ENCODE assay signal across 8 cellular contexts in genomic region chr6:37169458-37170272, GRCh38. TPM values are rescaled to one million over a fixed set of nuclear protein-coding genes. Genes with fewer than 3 reads are reported as not detected.
DNase-seq lines count a peak whose midpoint lies in the region; ATAC-seq and TF ChIP-seq lines count a peak whose summit lies in the region.

PIM1 (plus strand) TSS chr6:37170152; CDS start chr6:37170576, 424 bp downstream.

- DNase-seq in NCI-H2029 (lab: John Stamatoyannopoulos, UW) = peak; percentile 98
- peak; percentile 99 for DNase-seq in T-helper 9 cell
- peak; percentile 90 for DNase-seq in astrocyte of the cerebellum (ENCODE audit: low read depth)
- peak; percentile 100 for DNase-seq in hepatocyte (ENCODE audit: low spot score)
- DNase-seq in renal cortical epithelial cell (ENCODE audit: low read depth) = peak; percentile 74
- peak; percentile 100 for DNase-seq in aorta

- peak; percentile 34 for ATAC-seq in GM18499 (IDR thresholded peaks at IDR 0.05; ENCODE audit: insufficient read depth, unreplicated experiment)
- peak; percentile 69 for ATAC-seq in HG02970 (IDR thresholded peaks at IDR 0.05; ENCODE audit: low FRiP score, unreplicated experiment)
- peak; percentile 96 for ATAC-seq in aorta (ENCODE audit: low FRiP score)

- H3K4me3 ChIP-seq in astrocyte of the cerebellum (ENCODE audit: low read depth, low read length) = peak within 1 kb of the TSS; percentile 96
- peak within 1 kb of the TSS; percentile 97 for H3K4me3 ChIP-seq in hepatocyte
- H3K4me3 ChIP-seq in aorta (ENCODE audit: low read length in 2 of 2) = peak within 1 kb of the TSS; percentile 56 to 99

- peak within 1 kb of the TSS; percentile 84 for H3K4me2 ChIP-seq in hepatocyte

- peaks cover 11% of the 10 kb centered on the region for H3K4me1 ChIP-seq in hepatocyte (ENCODE audit: insufficient read depth)
- peaks cover 0 to 4% of the 10 kb centered on the region in 2 donors for H3K4me1 ChIP-seq in aorta (ENCODE audit: control insufficient read depth in 1 of 2, insufficient read depth in 2 of 2, low read length in 2 of 2)

- H3K27me3 ChIP-seq in hepatocyte = no peaks in the 10 kb centered on the region
- H3K27me3 ChIP-seq in aorta (ENCODE audit: control insufficient read depth in 1 of 2, insufficient read depth in 2 of 2, low read length in 1 of 2) = no peaks in the 10 kb centered on the region

- TF ChIP-seq CTCF in astrocyte of the cerebellum (IDR thresholded peaks at IDR 0.05; ENCODE audit: low read depth, low read length, missing control alignments) (no peak), hepatocyte (IDR thresholded peaks at IDR 0.05; ENCODE audit: poor library complexity) (no peak)

- peaks cover 26% of the 10 kb centered on the region for H4K20me1 ChIP-seq in hepatocyte (ENCODE audit: insufficient read depth, poor library complexity, severe bottlenecking)

- H3K9me2 ChIP-seq in hepatocyte (replicated peaks; ENCODE audit: insufficient read depth) = no peaks in the 10 kb centered on the region

- intact Hi-C loops in aorta (cut with DNase I) = loop anchor here (1.0 to 5.0 kb wide), 3 partner anchors 35 to 67 kb away; no protein-coding TSS in a partner anchor

- H3K36me3 ChIP-seq in hepatocyte (replicated peaks; ENCODE audit: insufficient read depth, low read depth) = no peaks in the 10 kb centered on the region
- H3K36me3 ChIP-seq in aorta (ENCODE audit: control insufficient read depth in 1 of 2, insufficient read depth in 2 of 2, low read length in 1 of 2) = peaks cover 5% of the 10 kb centered on the region in 2 donors

- peak within 1 kb of the TSS; percentile 39 for H2AFZ ChIP-seq in hepatocyte

- under 1% methylated on average over 31 of the region's 95 CpGs for WGBS in hepatocyte (ENCODE audit: low lambda C conversion rate, missing lambda C conversion rate)
- WGBS in aorta, 2 donors = 0 to 2% methylated on average over 54 to 95 of the region's 95 CpGs

- H3K27ac ChIP-seq in hepatocyte (peak within 1 kb of the TSS; percentile 97), aorta (ENCODE audit: low read depth in 1 of 2, low read length in 2 of 2) (peak within 1 kb of the TSS; percentile 64 to 91)

- peaks cover 29% of the 10 kb centered on the region for H3K79me2 ChIP-seq in hepatocyte

- in situ Hi-C loops in astrocyte of the cerebellum (cut with HindIII; ENCODE audit: low sequenced_read_pairs) = loop anchor here (5.0 kb wide), 1 partner anchor 42 kb away; no protein-coding TSS in a partner anchor

- H3K9me3 ChIP-seq in hepatocyte (ENCODE audit: low read depth) (no peaks in the 10 kb centered on the region), aorta (ENCODE audit: control insufficient read depth, low read length) (no peaks in the 10 kb centered on the region)

RNA-seq across cellular contexts. Expression of gene PIM1, which starts in this region (rescaled TPM):
- total RNA-seq in hepatocyte (71.3 and 81.0 TPM in 2 replicates), renal cortical epithelial cell (6.6 and 9.9 TPM in 2 replicates), aorta (10 to 100 TPM; 42.7 to 54.2 TPM)
- polyA plus RNA-seq in hepatocyte (96.6 and 99.1 TPM in 2 replicates), aorta (10 to 100 TPM; 17.2 to 24.8 TPM)

Comparison
In these comparisons a context has a peak if more than half of its experiments do, and no peak if none do; other contexts are left out.
1. Peak in every context shown above with its lines: DNase-seq, ATAC-seq, H3K4me3 ChIP-seq and H3K27ac ChIP-seq.
2. ATAC-seq: peak in every context shown above with its lines; median percentile 96 in aorta; 69 in HG02970; 34 in GM18499.